13 cellular contexts compared by ENCODE assay signal in genomic region chr9:133054966-133055365, GRCh38. TPM values are rescaled to one million over a fixed set of nuclear protein-coding genes. Genes with fewer than 3 reads are reported as not detected.
A peak's percentile ranks its signal among the peaks of the same experiment; 100 is the strongest.
DNase-seq lines count a peak whose midpoint lies in the region; ATAC-seq and TF ChIP-seq lines count a peak whose summit lies in the region.
"Had no signal": no experiment of that assay in that cellular context is flagged by ENCODE, and none has a peak within 500 bp of the region (broad histone marks: within the 10 kb centered on the region; RNA-seq: fewer than 3 reads in every experiment).

No MANE protein-coding gene starts in this region.

- TF ChIP-seq CTCF in HFF-Myc (IDR thresholded peaks at IDR 0.05; ENCODE audit: low read depth, low read length, missing control alignments) (no peak), choroid plexus epithelial cell (conservative IDR thresholded peaks at IDR 0.05; ENCODE audit: low read depth, low read length) (no peak)

- DNase-seq in A172 (ENCODE audit: low spot score) (peak; percentile 79), HFF-Myc (ENCODE audit: extremely low read depth, low read depth) (peak; percentile 93), choroid plexus epithelial cell (ENCODE audit: low read depth) (peak; percentile 83), hepatic stellate cell (ENCODE audit: low spot score) (peak; percentile 65), DMS 273 treated with DMSO at 0.1 percent for 48 hours (lab: John Stamatoyannopoulos, UW) (no peak), HPDE6-E6E7 (ENCODE audit: extremely low spot score) (no peak)
- DNase-seq: activated CD4-positive, alpha-beta memory T cell treated with anti-CD3 and anti-CD28 coated beads, Interleukin-2, amount 10 ng/mL, durations not matched to agents 7 days and 5 days; activated effector memory CD4-positive, alpha-beta T cell treated with anti-CD3 and anti-CD28 coated beads, Interleukin-2, amount 50 U/mL, for 16 hours; hippocampal formation; NCI-H1092; spleen had no signal

- H3K4me3 ChIP-seq in HFF-Myc (replicated peaks; ENCODE audit: low read depth, low read length) (no peak overlapping the region), choroid plexus epithelial cell (ENCODE audit: low read depth, low read length) (no peak overlapping the region)
- H3K4me3 ChIP-seq: spleen had no signal

- ATAC-seq in GM21367 (IDR thresholded peaks at IDR 0.05; ENCODE audit: unreplicated experiment): no peak
- ATAC-seq in GM18517 (IDR thresholded peaks at IDR 0.05; ENCODE audit: unreplicated experiment): no peak

RNA-seq across cellular contexts. Expression of gene CEL, which starts 6.8 kb away (rescaled TPM):
- total RNA-seq in A172 (2014; rRNA removed; shearing (Covaris generic)): 0.77 and 1.0 TPM in 2 replicates

RNA-seq across cellular contexts. Expression of gene GTF3C5, which starts 24.2 kb away (rescaled TPM):
- 98.4 and 98.6 TPM in 2 replicates for total RNA-seq in A172 (2014; rRNA removed; shearing (Covaris generic))

Comparison
In these comparisons a context has a peak if more than half of its experiments do, and no peak if none do; other contexts are left out.
1. DNase-seq: peak in A172 (single experiment), HFF-Myc (single experiment), choroid plexus epithelial cell (single experiment) and hepatic stellate cell (single experiment); none in DMS 273 treated with DMSO at 0.1 percent for 48 hours (single experiment) and HPDE6-E6E7 (single experiment).